In genomic region chr1:235939488-235939775, GRCh38 we compare ENCODE assay signal across 12 cellular contexts.
DNase-seq lines count a peak whose midpoint lies in the region; ATAC-seq and TF ChIP-seq lines count a peak whose summit lies in the region.
"Had no signal": no experiment of that assay in that cellular context is flagged by ENCODE, and none has a peak within 500 bp of the region (broad histone marks: within the 10 kb centered on the region; RNA-seq: fewer than 3 reads in every experiment).

No MANE protein-coding gene starts in this region.

- H3K27me3 ChIP-seq in GM23248 (replicated peaks; ENCODE audit: insufficient read depth) (no peaks in the 10 kb centered on the region), mesenchymal stem cell (ENCODE audit: control insufficient read depth in 1 of 2, insufficient read depth in 1 of 2, low read length in 2 of 2) (no peaks in the 10 kb centered on the region), A673 (replicated peaks; ENCODE audit: insufficient read depth, low read depth, low read length, poor library complexity) (no peaks in the 10 kb centered on the region), esophagus muscularis mucosa (no peaks in the 10 kb centered on the region)
- H3K27me3 ChIP-seq: BE2C had no signal

- H3K23ac ChIP-seq in mesenchymal stem cell (ENCODE audit: low read length in 2 of 2) = peak overlapping the region in 1 of 2 experiments; percentile 1

- H3K4me1 ChIP-seq in GM23248 (ENCODE audit: insufficient read depth) (peaks cover 14% of the 10 kb centered on the region), mesenchymal stem cell (ENCODE audit: control insufficient read depth, insufficient read depth, low read depth, low read length) (peaks cover 7% of the 10 kb centered on the region), A673 (ENCODE audit: insufficient read depth, low read length, poor library complexity, severe bottlenecking) (no peaks in the 10 kb centered on the region), esophagus muscularis mucosa (peaks cover 4 to 29% (median 20%) of the 10 kb centered on the region in 4 donors)
- H3K4me1 ChIP-seq: BE2C had no signal

- no peak overlapping the region for H2AK5ac ChIP-seq in mesenchymal stem cell (ENCODE audit: low read length, severe bottlenecking)

- no peaks in the 10 kb centered on the region for H3K79me1 ChIP-seq in mesenchymal stem cell (replicated peaks; ENCODE audit: low read length, poor library complexity, severe bottlenecking)

- DNase-seq in AG08396 (ENCODE audit: low spot score) (peak; percentile 52), GM23248 (peak; percentile 54), mesenchymal stem cell (peak; percentile 84), occipital lobe (lab: John Stamatoyannopoulos, UW) (no peak), A673 (ENCODE audit: low spot score) (no peak), esophagus muscularis mucosa (ENCODE audit: extremely low spot score) (no peak)
- DNase-seq in activated naive CD8-positive, alpha-beta T cell treated with anti-CD3 and anti-CD28 coated beads, Interleukin-2, amount 50 U/mL, for 24 hours = no peak
- DNase-seq: activated CD8-positive, alpha-beta memory T cell treated with anti-CD3 and anti-CD28 coated beads, Interleukin-2, amount 50 U/mL, for 4 hours; BE2C; mammary epithelial cell; stimulated activated CD4-positive, alpha-beta T cell treated with anti-CD3 and anti-CD28 coated beads, Interleukin-12 subunit alpha, Interleukin-12 subunit beta, amount 100 ng/mL, for 4 hours had no signal

- H4K20me1 ChIP-seq in GM23248 (ENCODE audit: insufficient read depth) = no peaks in the 10 kb centered on the region

- H3K27ac Mint-ChIP-seq in activated naive CD8-positive, alpha-beta T cell treated with anti-CD3 and anti-CD28 coated beads, Interleukin-2, amount 50 U/mL, for 24 hours = peak overlapping the region; percentile 83

- POLR2A ChIA-PET in A673 (lab: Charles Lee; ENCODE audit: low non-redundant PET) = no interaction called here

- no peak for TF ChIP-seq CTCF in A673 (conservative IDR thresholded peaks at IDR 0.05; ENCODE audit: low read depth, low read length)
- TF ChIP-seq CTCF in esophagus muscularis mucosa (IDR thresholded peaks at IDR 0.05) = no peak

- H4K8ac ChIP-seq in mesenchymal stem cell (ENCODE audit: low read length) = no peak overlapping the region

- no peak overlapping the region for H3K4ac ChIP-seq in mesenchymal stem cell (ENCODE audit: low read depth in 1 of 2, low read length in 2 of 2)

- no peak overlapping the region for H3K4me2 ChIP-seq in GM23248 (ENCODE audit: unreplicated experiment)
- H3K4me2 ChIP-seq in mesenchymal stem cell (ENCODE audit: low read length, poor library complexity, severe bottlenecking) = no peak overlapping the region

- H3F3A ChIP-seq in GM23248 (ENCODE audit: insufficient read depth) = peaks cover 4% of the 10 kb centered on the region

- H3K4me3 Mint-ChIP-seq in activated naive CD8-positive, alpha-beta T cell treated with anti-CD3 and anti-CD28 coated beads, Interleukin-2, amount 50 U/mL, for 24 hours = no peak overlapping the region

- H3K4me3 ChIP-seq in GM23248 = no peak overlapping the region
- no peak overlapping the region for H3K4me3 ChIP-seq in mesenchymal stem cell (ENCODE audit: insufficient read depth in 1 of 2, low read depth in 1 of 2, low read length in 2 of 2)
- H3K4me3 ChIP-seq in A673 (ENCODE audit: low read depth, low read length, poor library complexity, severe bottlenecking) = no peak overlapping the region
- no peak overlapping the region for H3K4me3 ChIP-seq in esophagus muscularis mucosa

- H4K91ac ChIP-seq in mesenchymal stem cell (ENCODE audit: low read length) = no peak overlapping the region

- CTCF ChIA-PET in A673 (lab: Charles Lee) = no interaction called here

- H2BK15ac ChIP-seq in mesenchymal stem cell (ENCODE audit: low read depth, poor library complexity, severe bottlenecking) = peak overlapping the region; percentile 36

- no peaks in the 10 kb centered on the region for H3K9me3 Mint-ChIP-seq in activated naive CD8-positive, alpha-beta T cell treated with anti-CD3 and anti-CD28 coated beads, Interleukin-2, amount 50 U/mL, for 24 hours

- no TSS peak for BruUV-seq in A673 (replicated peaks; lab: Mats Ljungman, UMichigan)

- in situ Hi-C loops in GM23248 (cut with MboI) = no loop called here

- H2BK120ac ChIP-seq in mesenchymal stem cell (ENCODE audit: low read depth, low read length) = peak overlapping the region; percentile 44

- H3K27me3 Mint-ChIP-seq in activated naive CD8-positive, alpha-beta T cell treated with anti-CD3 and anti-CD28 coated beads, Interleukin-2, amount 50 U/mL, for 24 hours = no peaks in the 10 kb centered on the region

- no peak for TF ChIP-seq POLR2A in esophagus muscularis mucosa (IDR thresholded peaks at IDR 0.05; ENCODE audit: low read depth)

- intact Hi-C loops in A673 (cut with micrococcal nuclease; ENCODE audit: unreplicated experiment) = no loop called here
- intact Hi-C loops in esophagus muscularis mucosa (cut with DNase I) = no loop called here

- H3K18ac ChIP-seq in mesenchymal stem cell (ENCODE audit: low read depth in 1 of 2, low read length in 2 of 2) = no peak overlapping the region

- ATAC-seq in activated naive CD8-positive, alpha-beta T cell treated with anti-CD3 and anti-CD28 coated beads, Interleukin-2, amount 50 U/mL, for 24 hours = no peak
- no peak for ATAC-seq in GM18870 (IDR thresholded peaks at IDR 0.05; ENCODE audit: unreplicated experiment)

- 31 to 40% methylated on average over 1 of the region's 1 CpG for WGBS in GM23248 (ENCODE audit: low coverage in 1 of 2, low lambda C conversion rate in 2 of 2, missing lambda C conversion rate in 2 of 2), 2 experiments
- WGBS in mesenchymal stem cell = 14% methylated on average over 1 of the region's 1 CpG
- 38% methylated on average over 1 of the region's 1 CpG for WGBS in esophagus muscularis mucosa

- no peak for TF ChIP-seq EP300 in esophagus muscularis mucosa (IDR thresholded peaks at IDR 0.05)

- H3K27ac ChIP-seq in GM23248 (no peak overlapping the region), mesenchymal stem cell (ENCODE audit: low read length, poor library complexity, severe bottlenecking) (no peak overlapping the region), A673 (ENCODE audit: low read depth, low read length, poor library complexity, severe bottlenecking) (no peak overlapping the region), esophagus muscularis mucosa (replicated peaks in 1 of 4) (peak overlapping the region in 2 of 4 donors; percentile 34 to 42)

- no peak overlapping the region for H2BK5ac ChIP-seq in mesenchymal stem cell (ENCODE audit: low read depth, low read length, poor library complexity, severe bottlenecking)

- H3K36me3 ChIP-seq in GM23248 (ENCODE audit: low read depth) = no peaks in the 10 kb centered on the region
- H3K36me3 ChIP-seq in mesenchymal stem cell (ENCODE audit: control insufficient read depth in 1 of 2, insufficient read depth in 2 of 2, low read depth in 1 of 2, low read length in 2 of 2) = no peaks in the 10 kb centered on the region
- H3K36me3 ChIP-seq in A673 (ENCODE audit: insufficient read depth, low read length, poor library complexity, severe bottlenecking) = no peaks in the 10 kb centered on the region
- H3K36me3 ChIP-seq in esophagus muscularis mucosa = no peaks in the 10 kb centered on the region
- H3K36me3 ChIP-seq: BE2C had no signal

- H3K9me3 ChIP-seq in GM23248 (ENCODE audit: low read depth) (no peaks in the 10 kb centered on the region), mesenchymal stem cell (ENCODE audit: control insufficient read depth, low read length) (no peaks in the 10 kb centered on the region), A673 (ENCODE audit: low read depth, low read length, poor library complexity, severe bottlenecking) (no peaks in the 10 kb centered on the region), esophagus muscularis mucosa (no peaks in the 10 kb centered on the region)
- H3K9me3 ChIP-seq: BE2C had no signal

- H2AFZ ChIP-seq in GM23248 (no peak overlapping the region), mesenchymal stem cell (ENCODE audit: low read depth, low read length) (no peak overlapping the region)

- peaks cover 51% of the 10 kb centered on the region for H3K4me1 Mint-ChIP-seq in activated naive CD8-positive, alpha-beta T cell treated with anti-CD3 and anti-CD28 coated beads, Interleukin-2, amount 50 U/mL, for 24 hours

- no peak overlapping the region for H3K14ac ChIP-seq in mesenchymal stem cell (ENCODE audit: low read length in 2 of 2)

- peak overlapping the region in 1 of 2 experiments; percentile 78 for H2BK12ac ChIP-seq in mesenchymal stem cell (ENCODE audit: low read length in 2 of 2)

- H3K36me3 Mint-ChIP-seq in activated naive CD8-positive, alpha-beta T cell treated with anti-CD3 and anti-CD28 coated beads, Interleukin-2, amount 50 U/mL, for 24 hours (ENCODE audit: low read depth) = no peaks in the 10 kb centered on the region

- H3K9ac ChIP-seq in GM23248 (no peak overlapping the region), mesenchymal stem cell (ENCODE audit: low read length) (no peak overlapping the region)

- H3K9me2 ChIP-seq in GM23248 (ENCODE audit: insufficient read depth) = no peaks in the 10 kb centered on the region

- no peaks in the 10 kb centered on the region for H3K79me2 ChIP-seq in GM23248 (ENCODE audit: insufficient read depth)

Comparison
In these comparisons a context has a peak if more than half of its experiments do, and no peak if none do; other contexts are left out.
1. DNase-seq: peak in AG08396 (single experiment), GM23248 (single experiment) and mesenchymal stem cell (single experiment); none in activated naive CD8-positive, alpha-beta T cell treated with anti-CD3 and anti-CD28 coated beads, Interleukin-2, amount 50 U/mL, for 24 hours (single experiment), occipital lobe (single experiment), A673 (single experiment) and esophagus muscularis mucosa (single experiment).